ENCODE assay signal across 8 cellular contexts in genomic region chr10:125084191-125085186, GRCh38.
A peak's percentile ranks its signal among the peaks of the same experiment; 100 is the strongest.
DNase-seq lines count a peak whose midpoint lies in the region; TF ChIP-seq lines count a peak whose summit lies in the region.

No MANE protein-coding gene starts in this region.

- peak overlapping the region; percentile 85 for H3K27ac Mint-ChIP-seq in endodermal cell

- peak; percentile 33 for TF ChIP-seq CTCF in AG10803 (conservative IDR thresholded peaks at IDR 0.05; ENCODE audit: low read length)
- TF ChIP-seq CTCF in endodermal cell (conservative IDR thresholded peaks at IDR 0.05) = peak; percentile 26

- H3K27ac ChIP-seq in endodermal cell (ENCODE audit: low read depth, low read length) (no peak overlapping the region), muscle layer of duodenum (ENCODE audit: low read length) (peak overlapping the region; percentile 54)

- DNase-seq in AG10803 (ENCODE audit: low read depth) (peak; percentile 91), NCI-H446 (lab: John Stamatoyannopoulos, UW) (peak; percentile 16 to 24), endodermal cell (peak; percentile 79), SK-N-DZ (ENCODE audit: low spot score) (no peak), DMS53 (lab: John Stamatoyannopoulos, UW) (no peak), NCI-H1436 (lab: John Stamatoyannopoulos, UW) (no peak)
- no peak for DNase-seq in activated T-cell treated with anti-CD3 and anti-CD28 coated beads, Interleukin-2, amount 50 U/mL, for 1 hour

- H3K9me3 Mint-ChIP-seq in endodermal cell = no peaks in the 10 kb centered on the region

- no peak overlapping the region for H3K9ac ChIP-seq in endodermal cell (ENCODE audit: extremely low read depth, low read length, poor library complexity, severe bottlenecking)

- H3K4me1 ChIP-seq in endodermal cell (ENCODE audit: control insufficient read depth, insufficient read depth, low read length) = no peaks in the 10 kb centered on the region
- peaks cover 3 to 41% of the 10 kb centered on the region in 2 donors for H3K4me1 ChIP-seq in muscle layer of duodenum (ENCODE audit: control insufficient read depth in 1 of 2, insufficient read depth in 2 of 2, low read length in 2 of 2)

- peaks cover under 1% of the 10 kb centered on the region for H3K36me3 ChIP-seq in endodermal cell (ENCODE audit: control insufficient read depth, insufficient read depth, low read length)
- H3K36me3 ChIP-seq in muscle layer of duodenum (ENCODE audit: control insufficient read depth in 1 of 2, insufficient read depth in 2 of 2, low read length in 2 of 2) = peaks cover 0 to 7% of the 10 kb centered on the region in 2 donors

- no peak overlapping the region for H3K4me3 Mint-ChIP-seq in endodermal cell

- 86 to 93% methylated on average over 9 to 28 of the region's 28 CpGs for WGBS in endodermal cell (ENCODE audit: insufficient coverage in 1 of 2, insufficient read length in 1 of 2), 2 experiments

- H3K27me3 ChIP-seq in endodermal cell (ENCODE audit: control insufficient read depth, insufficient read depth, low read length, poor library complexity, severe bottlenecking) (no peaks in the 10 kb centered on the region), muscle layer of duodenum (ENCODE audit: low read depth, low read length) (no peaks in the 10 kb centered on the region)

- H3K36me3 Mint-ChIP-seq in endodermal cell (ENCODE audit: low read depth) = peaks cover 70% of the 10 kb centered on the region

- no peak overlapping the region for H3K4me3 ChIP-seq in AG10803 (ENCODE audit: low read length)
- no peak overlapping the region for H3K4me3 ChIP-seq in endodermal cell (ENCODE audit: low read length)
- H3K4me3 ChIP-seq in muscle layer of duodenum (ENCODE audit: low read depth in 1 of 2, low read length in 2 of 2) = no peak overlapping the region

- no peaks in the 10 kb centered on the region for H3K27me3 Mint-ChIP-seq in endodermal cell (ENCODE audit: insufficient read depth)

- H3K9me3 ChIP-seq in endodermal cell (ENCODE audit: control insufficient read depth, low read length) (no peaks in the 10 kb centered on the region), muscle layer of duodenum (ENCODE audit: control insufficient read depth in 1 of 2, low read length in 2 of 2) (no peaks in the 10 kb centered on the region)

- peaks cover 8% of the 10 kb centered on the region for H3K4me1 Mint-ChIP-seq in endodermal cell

Comparison
In these comparisons a context has a peak if more than half of its experiments do, and no peak if none do; other contexts are left out.
1. DNase-seq: peak in AG10803 (single experiment), NCI-H446 (2 of 2) and endodermal cell (single experiment); none in SK-N-DZ (single experiment), DMS53 (single experiment), NCI-H1436 (single experiment) and activated T-cell treated with anti-CD3 and anti-CD28 coated beads, Interleukin-2, amount 50 U/mL, for 1 hour (single experiment).